ENCODE assay signal across 8 cellular contexts in genomic region chr7:135664046-135664589, GRCh38. TPM values are rescaled to one million over a fixed set of nuclear protein-coding genes. Genes with fewer than 3 reads are reported as not detected.
DNase-seq lines count a peak whose midpoint lies in the region; ATAC-seq and TF ChIP-seq lines count a peak whose summit lies in the region.

No MANE protein-coding gene starts in this region.

- peak overlapping the region; percentile 98 for H3K27ac Mint-ChIP-seq in MCF 10A (ENCODE audit: low read depth, unreplicated experiment)

- H3K36me3 ChIP-seq in OCI-LY7 (ENCODE audit: insufficient read depth, low read length) (peaks cover 14% of the 10 kb centered on the region), osteoblast (ENCODE audit: insufficient read depth, low read length) (no peaks in the 10 kb centered on the region)

- H4K20me1 ChIP-seq in OCI-LY7 (ENCODE audit: insufficient read depth, low read length) (no peaks in the 10 kb centered on the region), osteoblast (ENCODE audit: insufficient read depth, low read length) (peaks cover 5% of the 10 kb centered on the region)

- H3K27me3 Mint-ChIP-seq in MCF 10A (ENCODE audit: insufficient read depth, unreplicated experiment), result no peaks in the 10 kb centered on the region

- no peaks in the 10 kb centered on the region for H3K9me3 Mint-ChIP-seq in MCF 10A (ENCODE audit: unreplicated experiment)

- BruUV-seq in OCI-LY7 (replicated peaks; lab: Mats Ljungman, UMichigan), result no TSS peak
- BruUV-seq in MCF 10A (replicated peaks; lab: Mats Ljungman, UMichigan), result no TSS peak

- peaks cover 14% of the 10 kb centered on the region for H3K36me3 Mint-ChIP-seq in MCF 10A (ENCODE audit: insufficient read depth, unreplicated experiment)

- H3K9me2 ChIP-seq in OCI-LY7 (ENCODE audit: insufficient read depth, low read length), result no peaks in the 10 kb centered on the region

- POLR2A ChIA-PET in OCI-LY7 (lab: Charles Lee), result interaction anchor here (0.6 to 1.0 kb wide), 9 partner anchors 11 to 662 kb away, joined by 3 to 15 read pairs (median 4); no protein-coding TSS in a partner anchor
- POLR2A ChIA-PET in MCF 10A (lab: Yijun Ruan, JAX), result interaction anchor here (0.8 to 3.5 kb wide), 6 partner anchors 8 to 81 kb away, joined by 3 to 42 read pairs (median 14); no protein-coding TSS in a partner anchor

- peak overlapping the region; percentile 96; the same call in 1 of the 2 replicates for H3K4me2 ChIP-seq in OCI-LY7 (ENCODE audit: low read length)
- peak overlapping the region; percentile 95 for H3K4me2 ChIP-seq in osteoblast (ENCODE audit: insufficient read depth, low read length)

- H3K4me3 ChIP-seq in OCI-LY7 (ENCODE audit: low read depth, low read length, poor library complexity, severe bottlenecking) (no peak overlapping the region), osteoblast (ENCODE audit: insufficient read depth, low read length) (peak overlapping the region; percentile 97), right cardiac atrium (ENCODE audit: low read length) (no peak overlapping the region)

- no peak for ATAC-seq in right cardiac atrium

- H3K4me1 Mint-ChIP-seq in MCF 10A (ENCODE audit: insufficient read depth, unreplicated experiment), result peaks cover 31% of the 10 kb centered on the region

- DNase-seq in ELR (ENCODE audit: low read depth) (peak; percentile 66), OCI-LY7 (ENCODE audit: low spot score) (no peak), MCF 10A (ENCODE audit: unreplicated experiment) (no peak), osteoblast (ENCODE audit: insufficient read length, low spot score, missing footprints) (no peak), occipital lobe (lab: John Stamatoyannopoulos, UW) (no peak), DMS153 treated with DMSO at 0.1 percent for 48 hours (lab: John Stamatoyannopoulos, UW; ENCODE audit: unreplicated experiment) (no peak), right cardiac atrium (no peak)
- no peak for DNase-seq in effector CD8-positive, alpha-beta T cell (lab: John Stamatoyannopoulos, UW)

- intact Hi-C loops in OCI-LY7 (cut with micrococcal nuclease; ENCODE audit: unreplicated experiment), result loop anchor here (5.0 to 10.0 kb wide), 4 partner anchors 152 to 679 kb away; partner anchors contain the start of genes AGBL3 and CNOT4
- intact Hi-C loops in MCF 10A (cut with micrococcal nuclease), result no loop called here
- intact Hi-C loops in right cardiac atrium (cut with DNase I), result loop anchor here in 1 of 4 donors (10.0 kb wide), 2 partner anchors 311 to 341 kb away; partner anchors contain the start of gene MTPN

- H3K9me3 ChIP-seq in OCI-LY7 (ENCODE audit: low read length), result peaks cover 9% of the 10 kb centered on the region
- no peaks in the 10 kb centered on the region for H3K9me3 ChIP-seq in osteoblast (ENCODE audit: low read depth, low read length)
- H3K9me3 ChIP-seq in right cardiac atrium (ENCODE audit: control insufficient read depth, low read length), result no peaks in the 10 kb centered on the region

- peak overlapping the region; percentile 97 for H3K4me3 Mint-ChIP-seq in MCF 10A (ENCODE audit: unreplicated experiment)

- H3K27me3 ChIP-seq in osteoblast (ENCODE audit: insufficient read depth, low read length) (no peaks in the 10 kb centered on the region), right cardiac atrium (ENCODE audit: control insufficient read depth, insufficient read depth) (no peaks in the 10 kb centered on the region)

- WGBS in right cardiac atrium, result 64% methylated on average over 3 of the region's 3 CpGs

- H2AFZ ChIP-seq in OCI-LY7 (ENCODE audit: low read length), result no peak overlapping the region
- no peak overlapping the region for H2AFZ ChIP-seq in osteoblast (ENCODE audit: low read length)

- no peak overlapping the region for H3K27ac ChIP-seq in OCI-LY7 (ENCODE audit: low read depth, low read length, poor library complexity, severe bottlenecking)
- H3K27ac ChIP-seq in osteoblast (ENCODE audit: low read depth, low read length), result peak overlapping the region; percentile 100
- H3K27ac ChIP-seq in right cardiac atrium (ENCODE audit: low read length), result no peak overlapping the region

- CTCF ChIA-PET in OCI-LY7 (lab: Charles Lee; ENCODE audit: unreplicated experiment), result no interaction called here
- CTCF ChIA-PET in MCF 10A (lab: Yijun Ruan, JAX), result interaction anchor here (0.5 to 7.2 kb wide), 10 partner anchors 9 to 1189 kb away, joined by 3 to 68 read pairs (median 6); no protein-coding TSS in a partner anchor

- H3K79me2 ChIP-seq in OCI-LY7 (ENCODE audit: insufficient read depth, low read depth, low read length), result peaks cover 17% of the 10 kb centered on the region; the same call in 1 of the 2 replicates
- peaks cover 56% of the 10 kb centered on the region for H3K79me2 ChIP-seq in osteoblast (ENCODE audit: insufficient read depth, low read length)

- TF ChIP-seq CTCF in OCI-LY7 (conservative IDR thresholded peaks at IDR 0.05; ENCODE audit: low read length) (no peak), MCF 10A (IDR thresholded peaks at IDR 0.05; ENCODE audit: unreplicated experiment) (no peak), osteoblast (IDR thresholded peaks at IDR 0.05; ENCODE audit: extremely low read depth, low read depth, low read length) (no peak)

- H3K4me1 ChIP-seq in OCI-LY7 (ENCODE audit: insufficient read depth, low read length, poor library complexity, severe bottlenecking) (peaks cover 19% of the 10 kb centered on the region), osteoblast (ENCODE audit: insufficient read depth, low read length) (peaks cover 40% of the 10 kb centered on the region), right cardiac atrium (ENCODE audit: control insufficient read depth, insufficient read depth, low read length) (peaks cover 3% of the 10 kb centered on the region)

RNA-seq across cellular contexts. Expression of gene STMP1, which starts 1.8 kb away (rescaled TPM):
- 7.4 and 8.0 TPM in 2 replicates for total RNA-seq in OCI-LY7 (2014; rRNA removed; shearing (Covaris generic))
- total RNA-seq in OCI-LY7 (2022) (24.4 and 29.7 TPM in 2 replicates), MCF 10A (2022) (33.6 and 37.0 TPM in 2 replicates), osteoblast (18.8 and 21.5 TPM in 2 replicates), occipital lobe (24.2 TPM), right cardiac atrium (10 to 100 TPM; 27.4 to 30.9 (median 28.7) TPM)
- polyA plus RNA-seq in right cardiac atrium, result 30.8 TPM
